9 cellular contexts compared by ENCODE assay signal in genomic region chr13:110874508-110874960, GRCh38. TPM values are rescaled to one million over a fixed set of nuclear protein-coding genes. Genes with fewer than 3 reads are reported as not detected.
DNase-seq lines count a peak whose midpoint lies in the region; ATAC-seq and TF ChIP-seq lines count a peak whose summit lies in the region.
"Had no signal": no experiment of that assay in that cellular context is flagged by ENCODE, and none has a peak within 500 bp of the region (broad histone marks: within the 10 kb centered on the region; RNA-seq: fewer than 3 reads in every experiment).

No MANE protein-coding gene starts in this region.

- H3K4me3 Mint-ChIP-seq in T-helper 17 cell (peak overlapping the region; percentile 76), brain (peak overlapping the region in 4 of 5 experiments; percentile 80 to 85 (median 84))

- no peak for TF ChIP-seq EP300 in sigmoid colon (IDR thresholded peaks at IDR 0.05)

- no peaks in the 10 kb centered on the region for H3K9me2 ChIP-seq in MM.1S (replicated peaks; ENCODE audit: insufficient read depth, low read length)

- peak overlapping the region; percentile 66 for H3K4me3 ChIP-seq in MM.1S (ENCODE audit: low read length)
- H3K4me3 ChIP-seq in iPS-15b (ENCODE audit: low read depth, low read length), result peak overlapping the region; percentile 45
- peak overlapping the region; percentile 2 to 50 (median 44) for H3K4me3 ChIP-seq in sigmoid colon

- H3K9ac ChIP-seq in MM.1S (ENCODE audit: low read length) (peak overlapping the region; percentile 35; the same call in 1 of the 2 replicates), iPS-15b (ENCODE audit: low read depth, low read length) (no peak overlapping the region)

- H3K36me3 ChIP-seq in MM.1S (replicated peaks; ENCODE audit: insufficient read depth, low read length) (no peaks in the 10 kb centered on the region), iPS-15b (ENCODE audit: control insufficient read depth, insufficient read depth, low read length) (no peaks in the 10 kb centered on the region), sigmoid colon (no peaks in the 10 kb centered on the region)

- no peak overlapping the region for H3K27ac ChIP-seq in MM.1S (ENCODE audit: low read length)
- peak overlapping the region; percentile 16 to 65 (median 43) for H3K27ac ChIP-seq in sigmoid colon
- H3K27ac ChIP-seq: 22Rv1 had no signal

- intact Hi-C loops in sigmoid colon (cut with DNase I), result no loop called here

- ATAC-seq in T-helper 17 cell (peak; percentile 55), HG02884 (IDR thresholded peaks at IDR 0.05; ENCODE audit: unreplicated experiment) (no peak)

- 1% methylated on average over 32 of the region's 32 CpGs for WGBS in sigmoid colon, 2 donors

- H3K27me3 Mint-ChIP-seq in T-helper 17 cell (peaks cover 33% of the 10 kb centered on the region), brain (no peaks in the 10 kb centered on the region)

- DNase-seq in DMS 273 (lab: John Stamatoyannopoulos, UW; ENCODE audit: unreplicated experiment), result peak; percentile 84
- DNase-seq in DMS 273 treated with DMSO at 0.1 percent for 48 hours (lab: John Stamatoyannopoulos, UW), result no peak
- peak; percentile 60 for DNase-seq in MM.1S
- peak in 2 of 3 donors; percentile 9 to 24 for DNase-seq in T-helper 17 cell
- peak; percentile 93 for DNase-seq in sigmoid colon

- TF ChIP-seq POLR2A in sigmoid colon (IDR thresholded peaks at IDR 0.05), result no peak

- no peak overlapping the region for H3K27ac Mint-ChIP-seq in T-helper 17 cell
- peak overlapping the region in 4 of 5 experiments; percentile 22 to 66 (median 34) for H3K27ac Mint-ChIP-seq in brain

- H3K9me3 Mint-ChIP-seq in brain, result no peaks in the 10 kb centered on the region

- H3K4me1 Mint-ChIP-seq in T-helper 17 cell, result peaks cover 14% of the 10 kb centered on the region
- peaks cover 29% of the 10 kb centered on the region for H3K4me1 Mint-ChIP-seq in brain

- peaks cover 8% of the 10 kb centered on the region; the same call in 1 of the 2 replicates for H3K4me1 ChIP-seq in MM.1S (ENCODE audit: low read length)
- H3K4me1 ChIP-seq in iPS-15b (ENCODE audit: control insufficient read depth, insufficient read depth, low read length), result peaks cover 2% of the 10 kb centered on the region
- H3K4me1 ChIP-seq in sigmoid colon, result peaks cover 0 to 39% (median 30%) of the 10 kb centered on the region in 4 donors

- H3F3A ChIP-seq in MM.1S (ENCODE audit: insufficient read depth, low read length), result no peaks in the 10 kb centered on the region

- peak overlapping the region; percentile 72 for H2AFZ ChIP-seq in MM.1S (ENCODE audit: low read length)

- no peaks in the 10 kb centered on the region for H3K27me3 ChIP-seq in MM.1S (replicated peaks; ENCODE audit: insufficient read depth, low read length)
- H3K27me3 ChIP-seq in iPS-15b (ENCODE audit: control insufficient read depth, insufficient read depth, low read length), result no peaks in the 10 kb centered on the region
- no peaks in the 10 kb centered on the region for H3K27me3 ChIP-seq in sigmoid colon

- H3K36me3 Mint-ChIP-seq in T-helper 17 cell (ENCODE audit: low read depth) (no peaks in the 10 kb centered on the region), brain (no peaks in the 10 kb centered on the region)

- H3K9me3 ChIP-seq in MM.1S (replicated peaks; ENCODE audit: insufficient read depth, low read length), result no peaks in the 10 kb centered on the region
- H3K9me3 ChIP-seq in T-helper 17 cell (ENCODE audit: control insufficient read depth, low read length, poor library complexity, severe bottlenecking), result no peaks in the 10 kb centered on the region
- no peaks in the 10 kb centered on the region for H3K9me3 ChIP-seq in iPS-15b (ENCODE audit: control insufficient read depth, insufficient read depth, low read length)
- no peaks in the 10 kb centered on the region for H3K9me3 ChIP-seq in sigmoid colon

- TF ChIP-seq CTCF in MM.1S (IDR thresholded peaks at IDR 0.05; ENCODE audit: low read length) (no peak), brain (conservative IDR thresholded peaks at IDR 0.05) (no peak), sigmoid colon (IDR thresholded peaks at IDR 0.05) (no peak)

- H4K20me1 ChIP-seq in MM.1S (ENCODE audit: insufficient read depth, low read length), result no peaks in the 10 kb centered on the region

- H3K79me2 ChIP-seq in MM.1S (ENCODE audit: low read length), result no peaks in the 10 kb centered on the region

- peak overlapping the region; percentile 95 for H3K4me2 ChIP-seq in MM.1S (ENCODE audit: low read depth, low read length)

RNA-seq across cellular contexts. Expression of gene ANKRD10, which starts 40.3 kb away (rescaled TPM):
- 100 to 1,000 TPM; 110 to 135 TPM for total RNA-seq in T-helper 17 cell
- 52.5 TPM for polyA plus RNA-seq in brain (ENCODE audit: insufficient read depth, low read depth, low replicate concordance)
- 100 to 1,000 TPM; 141 to 179 (median 150) TPM for total RNA-seq in sigmoid colon
- polyA plus RNA-seq in sigmoid colon, result 10 to 100 TPM; 41.4 to 73.0 (median 44.9) TPM
